8 cellular contexts compared by ENCODE assay signal in genomic region chr2:219252570-219252899, GRCh38. TPM values are rescaled to one million over a fixed set of nuclear protein-coding genes. Genes with fewer than 3 reads are reported as not detected.
DNase-seq lines count a peak whose midpoint lies in the region; ATAC-seq and TF ChIP-seq lines count a peak whose summit lies in the region.

No MANE protein-coding gene starts in this region.

- peak overlapping the region; percentile 87 for H3K4me3 Mint-ChIP-seq in activated naive CD8-positive, alpha-beta T cell treated with anti-CD3 and anti-CD28 coated beads, Interleukin-2, amount 50 U/mL, for 24 hours

- ATAC-seq in activated naive CD8-positive, alpha-beta T cell treated with anti-CD3 and anti-CD28 coated beads, Interleukin-2, amount 50 U/mL, for 24 hours: no peak
- no peak for ATAC-seq in right lobe of liver
- no peak for ATAC-seq in GM18519 (IDR thresholded peaks at IDR 0.05; ENCODE audit: low FRiP score, unreplicated experiment)

- 30% methylated on average over 8 of the region's 9 CpGs for WGBS in right lobe of liver (ENCODE audit: insufficient coverage, low coverage, low lambda C conversion rate, missing lambda C conversion rate)

- no peak for DNase-seq in AG04450 (ENCODE audit: low read depth, low spot score)
- no peak for DNase-seq in HL-60 (ENCODE audit: low read depth in 1 of 2, low spot score in 1 of 2)
- DNase-seq in activated naive CD8-positive, alpha-beta T cell treated with anti-CD3 and anti-CD28 coated beads, Interleukin-2, amount 50 U/mL, for 24 hours: peak; percentile 43
- DNase-seq in right lobe of liver: no peak
- DNase-seq in uterus: no peak
- DNase-seq in activated CD4-positive, CD25-positive, alpha-beta regulatory T cell treated with anti-CD3 and anti-CD28 coated beads, Interleukin-2, amount 50 U/mL, for 72 hours: no peak
- DNase-seq in middle frontal gyrus (ENCODE audit: extremely low spot score, low spot score): no peak

- peak overlapping the region; percentile 92 for H3K27ac Mint-ChIP-seq in activated naive CD8-positive, alpha-beta T cell treated with anti-CD3 and anti-CD28 coated beads, Interleukin-2, amount 50 U/mL, for 24 hours

- no peaks in the 10 kb centered on the region for H3K9me3 Mint-ChIP-seq in activated naive CD8-positive, alpha-beta T cell treated with anti-CD3 and anti-CD28 coated beads, Interleukin-2, amount 50 U/mL, for 24 hours

- H3K27ac ChIP-seq in AG04450 (ENCODE audit: low read depth, low read length) (no peak overlapping the region), HL-60 (replicated peaks) (peak overlapping the region; percentile 74), right lobe of liver (peak overlapping the region; percentile 60 to 79 (median 63)), uterus (peak overlapping the region; percentile 15 to 67)

- H3K27me3 Mint-ChIP-seq in activated naive CD8-positive, alpha-beta T cell treated with anti-CD3 and anti-CD28 coated beads, Interleukin-2, amount 50 U/mL, for 24 hours: no peaks in the 10 kb centered on the region

- H3K36me3 ChIP-seq in right lobe of liver (peaks cover 0 to 5% (median 2%) of the 10 kb centered on the region in 4 donors), uterus (no peaks in the 10 kb centered on the region)

- TF ChIP-seq POLR2A in right lobe of liver (IDR thresholded peaks at IDR 0.05) (no peak), uterus (IDR thresholded peaks at IDR 0.05) (no peak)

- peaks cover 69% of the 10 kb centered on the region for H3K4me1 Mint-ChIP-seq in activated naive CD8-positive, alpha-beta T cell treated with anti-CD3 and anti-CD28 coated beads, Interleukin-2, amount 50 U/mL, for 24 hours

- intact Hi-C loops in right lobe of liver (cut with DNase I) (no loop called here), uterus (cut with DNase I; ENCODE audit: low total_unique reads) (no loop called here)

- no peaks in the 10 kb centered on the region for H3K9me3 ChIP-seq in AG04450 (ENCODE audit: control insufficient read depth, insufficient read depth, low read length)
- no peaks in the 10 kb centered on the region for H3K9me3 ChIP-seq in right lobe of liver
- H3K9me3 ChIP-seq in uterus: no peaks in the 10 kb centered on the region

- POLR2A ChIA-PET in AG04450 (lab: Yijun Ruan, JAX): interaction anchor here (0.6 to 1.0 kb wide), 4 partner anchors 13 to 257 kb away, joined by 3 to 7 read pairs (median 4); no protein-coding TSS in a partner anchor

- peak overlapping the region; percentile 66 for H3K4me3 ChIP-seq in AG04450 (ENCODE audit: low read depth, low read length)
- H3K4me3 ChIP-seq in HL-60 (replicated peaks; ENCODE audit: insufficient read depth, low read length): peak overlapping the region; percentile 79
- peak overlapping the region; percentile 56 to 69 (median 67) for H3K4me3 ChIP-seq in right lobe of liver
- H3K4me3 ChIP-seq in uterus: peak overlapping the region; percentile 55 to 56

- H3K36me3 Mint-ChIP-seq in activated naive CD8-positive, alpha-beta T cell treated with anti-CD3 and anti-CD28 coated beads, Interleukin-2, amount 50 U/mL, for 24 hours (ENCODE audit: low read depth): peaks cover 52% of the 10 kb centered on the region

- H3K4me1 ChIP-seq in right lobe of liver (peaks cover under 1 to 36% (median 19%) of the 10 kb centered on the region in 4 donors), uterus (peaks cover 0 to 8% of the 10 kb centered on the region in 2 donors)

- CTCF ChIA-PET in AG04450 (lab: Charles Lee): interaction anchor here (0.9 to 3.3 kb wide), 4 partner anchors 25 to 47 kb away, joined by 3 to 19 read pairs (median 14); partner anchors contain the start of gene DNAJB2

- TF ChIP-seq CTCF in AG04450 (IDR thresholded peaks at IDR 0.05; ENCODE audit: low read depth, low read length): no peak
- no peak for TF ChIP-seq CTCF in HL-60 (IDR thresholded peaks at IDR 0.05; ENCODE audit: insufficient read depth, low read length)
- TF ChIP-seq CTCF in right lobe of liver (IDR thresholded peaks at IDR 0.05): no peak
- no peak for TF ChIP-seq CTCF in uterus (IDR thresholded peaks at IDR 0.05)

- H3K27me3 ChIP-seq in AG04450 (ENCODE audit: control insufficient read depth, insufficient read depth, low read length) (peaks cover 14% of the 10 kb centered on the region), HL-60 (ENCODE audit: insufficient read depth, poor library complexity, severe bottlenecking) (no peaks in the 10 kb centered on the region), right lobe of liver (no peaks in the 10 kb centered on the region), uterus (peaks cover 0 to 17% of the 10 kb centered on the region in 2 donors)

RNA-seq across cellular contexts. Expression of gene TUBA4B, which starts 0.5 kb away (rescaled TPM):
- not detected in 2 replicates for polyA plus RNA-seq in AG04450 (2011; rRNA removed)
- polyA minus RNA-seq in AG04450 (2011; rRNA and poly(A)+ RNA removed): not detected in 2 replicates
- total RNA-seq in right lobe of liver (1 to 10 TPM in 1 of 6 experiments, under 1 TPM in 3, not detected in 2; 0.27 to 2.0 (median 0.57) TPM), uterus (under 1 TPM in 2 of 4 donors, not detected in 2; 0.43 to 0.83 TPM)

RNA-seq across cellular contexts. Expression of gene TUBA4A, which starts 1.2 kb away (rescaled TPM):
- 22.4 and 22.6 TPM in 2 replicates for polyA plus RNA-seq in AG04450 (2011; rRNA removed)
- 8.5 and 9.5 TPM in 2 replicates for polyA minus RNA-seq in AG04450 (2011; rRNA and poly(A)+ RNA removed)
- total RNA-seq in right lobe of liver: 100 to 1,000 TPM in 1 of 6 experiments, 10 to 100 TPM in 5; 14.9 to 114 (median 35.6) TPM
- 10 to 100 TPM in 2 of 4 donors, 1 to 10 TPM in 2; 3.7 to 32.3 (median 7.3) TPM for total RNA-seq in uterus

RNA-seq across cellular contexts. Expression of gene STK16, which starts 7.3 kb away (rescaled TPM):
- 33.9 and 36.6 TPM in 2 replicates for polyA plus RNA-seq in AG04450 (2011; rRNA removed)
- polyA minus RNA-seq in AG04450 (2011; rRNA and poly(A)+ RNA removed): 33.2 and 51.3 TPM in 2 replicates
- 10 to 100 TPM; 17.7 to 28.1 (median 21.9) TPM for total RNA-seq in right lobe of liver
- 10 to 100 TPM in 3 of 4 donors, 1 to 10 TPM in 1; 4.1 to 55.6 (median 18.0) TPM for total RNA-seq in uterus

RNA-seq across cellular contexts. Expression of gene GLB1L, which starts 7.3 kb away (rescaled TPM):
- 8.8 and 9.6 TPM in 2 replicates for polyA plus RNA-seq in AG04450 (2011; rRNA removed)
- 6.2 and 7.4 TPM in 2 replicates for polyA minus RNA-seq in AG04450 (2011; rRNA and poly(A)+ RNA removed)
- 1 to 10 TPM; 2.1 to 4.2 (median 2.8) TPM for total RNA-seq in right lobe of liver
- total RNA-seq in uterus: 10 to 100 TPM in 2 of 4 donors, 1 to 10 TPM in 2; 8.2 to 20.7 (median 10.9) TPM

RNA-seq across cellular contexts. Expression of gene ANKZF1, which starts 22.9 kb away (rescaled TPM):
- polyA plus RNA-seq in AG04450 (2011; rRNA removed): 20.3 and 22.0 TPM in 2 replicates
- polyA minus RNA-seq in AG04450 (2011; rRNA and poly(A)+ RNA removed): 18.2 and 21.1 TPM in 2 replicates
- total RNA-seq in right lobe of liver: 10 to 100 TPM; 19.3 to 27.8 (median 24.5) TPM
- 10 to 100 TPM; 31.8 to 57.6 (median 38.7) TPM for total RNA-seq in uterus
